ENCODE assay signal across 19 cellular contexts in genomic region chr4:2927696-2928075, GRCh38. TPM values are rescaled to one million over a fixed set of nuclear protein-coding genes. Genes with fewer than 3 reads are reported as not detected.
A peak's percentile ranks its signal among the peaks of the same experiment; 100 is the strongest.
DNase-seq lines count a peak whose midpoint lies in the region; ATAC-seq and TF ChIP-seq lines count a peak whose summit lies in the region.
"Had no signal": no experiment of that assay in that cellular context is flagged by ENCODE, and none has a peak within 500 bp of the region (broad histone marks: within the 10 kb centered on the region; RNA-seq: fewer than 3 reads in every experiment).

No MANE protein-coding gene starts in this region.

- H3K27me3 ChIP-seq in spleen (replicated peaks in 1 of 7) = no peaks in the 10 kb centered on the region
- H3K27me3 ChIP-seq: thyroid gland had no signal

- POLR2A ChIA-PET in RWPE1 (lab: Yijun Ruan, JAX; ENCODE audit: low non-redundant PET) = no interaction called here

- no peak overlapping the region for H3K27ac Mint-ChIP-seq in endothelial cell (ENCODE audit: unreplicated experiment)

- H3K36me3 ChIP-seq in spleen = peaks cover 6 to 91% (median 86%) of the 10 kb centered on the region in 6 donors

- CTCF ChIA-PET in RWPE1 (lab: Yijun Ruan, JAX) = no interaction called here

- DNase-seq in activated CD8-positive, alpha-beta memory T cell treated with anti-CD3 and anti-CD28 coated beads, Interleukin-2, amount 50 U/mL, for 48 hours = peak; percentile 39
- DNase-seq in activated CD8-positive, alpha-beta memory T cell treated with anti-CD3 and anti-CD28 coated beads, Interleukin-2, amount 50 U/mL, for 4 hours = no peak
- DNase-seq in RWPE1 (ENCODE audit: low spot score) = no peak
- DNase-seq in endothelial cell (ENCODE audit: low spot score) = no peak
- peak; percentile 43 for DNase-seq in spleen
- DNase-seq in activated gamma-delta T cell (lab: John Stamatoyannopoulos, UW) = no peak
- DNase-seq in COLO829 (ENCODE audit: low spot score) = no peak
- DNase-seq: DMS 273 treated with DMSO at 0.1 percent for 48 hours; effector CD8-positive, alpha-beta T cell; GDM1; KG1; NCI-H1048; NCI-H526; thyroid gland had no signal

- no peaks in the 10 kb centered on the region for H3K9me3 Mint-ChIP-seq in endothelial cell (ENCODE audit: unreplicated experiment)
- H3K9me3 Mint-ChIP-seq: central memory CD8-positive, alpha-beta T cell; T-helper 1 cell treated with Interleukin-12 subunit alpha and Interleukin-12 subunit beta and Interleukin-4 antibody, amounts not matched to agents 30 μg/mL and 1 μg/mL, for 36 hours had no signal

- no peak for TF ChIP-seq CTCF in RWPE1 (conservative IDR thresholded peaks at IDR 0.05; ENCODE audit: low read depth)
- no peak for TF ChIP-seq CTCF in endothelial cell (IDR thresholded peaks at IDR 0.05; ENCODE audit: unreplicated experiment)
- no peak for TF ChIP-seq CTCF in spleen (IDR thresholded peaks at IDR 0.05 in 8 of 11, conservative IDR thresholded peaks at IDR 0.05 in 3 of 11)

- H3K36me3 Mint-ChIP-seq in endothelial cell (ENCODE audit: low read depth, unreplicated experiment) = peaks cover 39% of the 10 kb centered on the region

- peaks cover 11% of the 10 kb centered on the region for H3K4me1 Mint-ChIP-seq in endothelial cell (ENCODE audit: unreplicated experiment)

- H3K9me3 ChIP-seq in spleen = no peaks in the 10 kb centered on the region
- H3K9me3 ChIP-seq: psoas muscle, thyroid gland had no signal

- TF ChIP-seq POLR2A in spleen (IDR thresholded peaks at IDR 0.05) = no peak

- H3K4me1 ChIP-seq in spleen = peaks cover 26 to 56% (median 38%) of the 10 kb centered on the region in 6 donors

- H3K27ac ChIP-seq in RWPE1 (peak overlapping the region; percentile 92), spleen (no peak overlapping the region)
- H3K27ac ChIP-seq: C4-2B, psoas muscle had no signal

- ATAC-seq in GM18867 (IDR thresholded peaks at IDR 0.05; ENCODE audit: unreplicated experiment) = no peak
- ATAC-seq: psoas muscle had no signal

- peaks cover 23% of the 10 kb centered on the region for H3K27me3 Mint-ChIP-seq in endothelial cell (ENCODE audit: unreplicated experiment)
- H3K27me3 Mint-ChIP-seq: central memory CD8-positive, alpha-beta T cell had no signal

- intact Hi-C loops in spleen (cut with DNase I; ENCODE audit: low total_unique reads) = loop anchor here (10.0 kb wide), 1 partner anchor 73 kb away; no protein-coding TSS in a partner anchor

- peak overlapping the region; percentile 24 for H3K4me3 Mint-ChIP-seq in endothelial cell (ENCODE audit: unreplicated experiment)
- H3K4me3 Mint-ChIP-seq: central memory CD8-positive, alpha-beta T cell; T-helper 1 cell treated with Interleukin-12 subunit alpha and Interleukin-12 subunit beta and Interleukin-4 antibody, amounts not matched to agents 30 μg/mL and 1 μg/mL, for 36 hours had no signal

- no peak overlapping the region for H3K4me3 ChIP-seq in spleen
- H3K4me3 ChIP-seq: psoas muscle, thyroid gland had no signal

- WGBS in spleen, 5 donors = 90 to 96% (median 95%) methylated on average over 11 to 12 of the region's 12 CpGs

RNA-seq across cellular contexts. Expression of gene NOP14, which starts 35.5 kb away (rescaled TPM):
- 22.9 TPM for total RNA-seq in endothelial cell (ENCODE audit: unreplicated experiment)
- total RNA-seq in spleen = 10 to 100 TPM; 21.1 to 30.5 (median 25.0) TPM
- 10 to 100 TPM; 10.2 to 20.3 (median 12.2) TPM for polyA plus RNA-seq in spleen

RNA-seq across cellular contexts. Expression of gene GRK4, which starts 35.7 kb away (rescaled TPM):
- 5.9 TPM for total RNA-seq in endothelial cell (ENCODE audit: unreplicated experiment)
- total RNA-seq in spleen = 1 to 10 TPM; 1.8 to 4.3 (median 2.6) TPM
- 1 to 10 TPM; 1.0 to 1.7 (median 1.2) TPM for polyA plus RNA-seq in spleen

Comparison
In these comparisons a context has a peak if more than half of its experiments do, and no peak if none do; other contexts are left out.
1. DNase-seq: peak in activated CD8-positive, alpha-beta memory T cell treated with anti-CD3 and anti-CD28 coated beads, Interleukin-2, amount 50 U/mL, for 48 hours (single experiment) and spleen (single experiment); none in activated CD8-positive, alpha-beta memory T cell treated with anti-CD3 and anti-CD28 coated beads, Interleukin-2, amount 50 U/mL, for 4 hours (single experiment), RWPE1 (single experiment), endothelial cell (single experiment), activated gamma-delta T cell (single experiment) and COLO829 (single experiment).